ENCODE assay signal across 17 cellular contexts in genomic region chr20:37387519-37388269, GRCh38. TPM values are rescaled to one million over a fixed set of nuclear protein-coding genes. Genes with fewer than 3 reads are reported as not detected.
DNase-seq lines count a peak whose midpoint lies in the region; ATAC-seq and TF ChIP-seq lines count a peak whose summit lies in the region.
"Had no signal": no experiment of that assay in that cellular context is flagged by ENCODE, and none has a peak within 500 bp of the region (broad histone marks: within the 10 kb centered on the region; RNA-seq: fewer than 3 reads in every experiment).

No MANE protein-coding gene starts in this region.

- H3K27me3 Mint-ChIP-seq in endodermal cell (ENCODE audit: insufficient read depth): no peaks in the 10 kb centered on the region
- no peaks in the 10 kb centered on the region for H3K27me3 Mint-ChIP-seq in activated T-cell treated with anti-CD3 and anti-CD28 coated beads, Interleukin-2, amount 50 U/mL, for 72 hours (ENCODE audit: low read depth)
- H3K27me3 Mint-ChIP-seq: IgD-negative memory B cell had no signal

- no peak overlapping the region for H3K27ac Mint-ChIP-seq in endodermal cell
- no peak overlapping the region for H3K27ac Mint-ChIP-seq in activated T-cell treated with anti-CD3 and anti-CD28 coated beads, Interleukin-2, amount 50 U/mL, for 72 hours

- TF ChIP-seq CTCF in endodermal cell (conservative IDR thresholded peaks at IDR 0.05) (no peak), osteoblast (IDR thresholded peaks at IDR 0.05; ENCODE audit: extremely low read depth, low read depth, low read length) (no peak)

- no peak overlapping the region for H3K4me3 Mint-ChIP-seq in endodermal cell
- no peak overlapping the region for H3K4me3 Mint-ChIP-seq in activated T-cell treated with anti-CD3 and anti-CD28 coated beads, Interleukin-2, amount 50 U/mL, for 72 hours
- H3K4me3 Mint-ChIP-seq: H9 had no signal

- DNase-seq in 8988T (peak; percentile 15), H7 (peak; percentile 33), endodermal cell (peak; percentile 25), osteoblast (ENCODE audit: insufficient read length, low spot score, missing footprints) (peak; percentile 55), COLO829 (ENCODE audit: low spot score) (no peak)
- DNase-seq in activated T-cell treated with anti-CD3 and anti-CD28 coated beads, Interleukin-2, amount 50 U/mL, for 72 hours: no peak
- DNase-seq: EL, NCI-H1105 treated with DMSO at 0.1 percent for 48 hours, NCI-H1694 treated with DMSO at 0.1 percent for 48 hours, NCI-H226, NCI-H524 treated with DMSO at 0.1 percent for 48 hours, Peyer's patch, SHP77 treated with DMSO at 0.1 percent for 48 hours had no signal

- no peak overlapping the region for H3K9ac ChIP-seq in endodermal cell (ENCODE audit: extremely low read depth, low read length, poor library complexity, severe bottlenecking)

- H3K4me2 ChIP-seq in osteoblast (ENCODE audit: insufficient read depth, low read length): no peak overlapping the region

- peaks cover 4% of the 10 kb centered on the region for H3K4me1 Mint-ChIP-seq in endodermal cell
- peaks cover 6% of the 10 kb centered on the region for H3K4me1 Mint-ChIP-seq in activated T-cell treated with anti-CD3 and anti-CD28 coated beads, Interleukin-2, amount 50 U/mL, for 72 hours (ENCODE audit: low read depth)

- H4K20me1 ChIP-seq in osteoblast (ENCODE audit: insufficient read depth, low read length): peaks cover 8% of the 10 kb centered on the region

- H3K4me3 ChIP-seq in H7 (ENCODE audit: insufficient read depth, low read depth, low read length) (no peak overlapping the region), endodermal cell (ENCODE audit: low read length) (no peak overlapping the region), osteoblast (ENCODE audit: insufficient read depth, low read length) (no peak overlapping the region)
- H3K4me3 ChIP-seq: Peyer's patch had no signal

- H3K36me3 Mint-ChIP-seq in endodermal cell (ENCODE audit: low read depth): peaks cover 58% of the 10 kb centered on the region
- no peaks in the 10 kb centered on the region for H3K36me3 Mint-ChIP-seq in activated T-cell treated with anti-CD3 and anti-CD28 coated beads, Interleukin-2, amount 50 U/mL, for 72 hours (ENCODE audit: insufficient read depth in 2 of 2)
- H3K36me3 Mint-ChIP-seq: IgD-negative memory B cell had no signal

- no peaks in the 10 kb centered on the region for H3K9me3 Mint-ChIP-seq in endodermal cell
- H3K9me3 Mint-ChIP-seq in activated T-cell treated with anti-CD3 and anti-CD28 coated beads, Interleukin-2, amount 50 U/mL, for 72 hours: no peaks in the 10 kb centered on the region
- H3K9me3 Mint-ChIP-seq: H9, IgD-negative memory B cell had no signal

- H3K27me3 ChIP-seq in H7 (ENCODE audit: control insufficient read depth, insufficient read depth, low read length) (no peaks in the 10 kb centered on the region), endodermal cell (ENCODE audit: control insufficient read depth, insufficient read depth, low read length, poor library complexity, severe bottlenecking) (no peaks in the 10 kb centered on the region), osteoblast (ENCODE audit: insufficient read depth, low read length) (no peaks in the 10 kb centered on the region)
- H3K27me3 ChIP-seq: Peyer's patch had no signal

- H3K36me3 ChIP-seq in H7 (replicated peaks; ENCODE audit: control insufficient read depth, insufficient read depth, low read length) (peaks cover 11% of the 10 kb centered on the region), endodermal cell (ENCODE audit: control insufficient read depth, insufficient read depth, low read length) (peaks cover 67% of the 10 kb centered on the region), osteoblast (ENCODE audit: insufficient read depth, low read length) (peaks cover 43% of the 10 kb centered on the region)

- H3K9me3 ChIP-seq in endodermal cell (ENCODE audit: control insufficient read depth, low read length) (no peaks in the 10 kb centered on the region), osteoblast (ENCODE audit: low read depth, low read length) (no peaks in the 10 kb centered on the region)
- H3K9me3 ChIP-seq: Caco-2, Peyer's patch had no signal

- no peak overlapping the region for H2AFZ ChIP-seq in osteoblast (ENCODE audit: low read length)

- no peak for ATAC-seq in activated T-cell treated with anti-CD3 and anti-CD28 coated beads, Interleukin-2, amount 50 U/mL, for 72 hours (replicated peaks in 1 of 2)
- no peak for ATAC-seq in GM18519 (IDR thresholded peaks at IDR 0.05; ENCODE audit: low FRiP score, unreplicated experiment)

- no peak overlapping the region for H3K27ac ChIP-seq in endodermal cell (ENCODE audit: low read depth, low read length)
- H3K27ac ChIP-seq in osteoblast (ENCODE audit: low read depth, low read length): no peak overlapping the region
- H3K27ac ChIP-seq: Peyer's patch had no signal

- H3K79me2 ChIP-seq in osteoblast (ENCODE audit: insufficient read depth, low read length): no peaks in the 10 kb centered on the region

- H3K4me1 ChIP-seq in endodermal cell (ENCODE audit: control insufficient read depth, insufficient read depth, low read length) (no peaks in the 10 kb centered on the region), osteoblast (ENCODE audit: insufficient read depth, low read length) (no peaks in the 10 kb centered on the region)

- WGBS in endodermal cell (ENCODE audit: insufficient coverage in 1 of 2, insufficient read length in 1 of 2), 2 experiments: 96 to 97% methylated on average over 11 to 13 of the region's 13 CpGs

RNA-seq across cellular contexts. Expression of gene SRC, which starts 41.8 kb away (rescaled TPM):
- 31.4 and 32.5 TPM in 2 replicates for total RNA-seq in H7 (2014; rRNA removed; shearing (Covaris generic))
- total RNA-seq in endodermal cell (100 to 1,000 TPM in 1 of 2 donors, 10 to 100 TPM in 1; 75.6 to 109 TPM), osteoblast (22.1 and 22.4 TPM in 2 replicates)
- polyA plus RNA-seq in endodermal cell (2013, experiment 1 of 2): 48.4 TPM
- 41.1 TPM for polyA plus RNA-seq in endodermal cell (2013, experiment 2 of 2)
- total RNA-seq in activated T-cell treated with anti-CD3 and anti-CD28 coated beads, Interleukin-2, amount 50 U/mL, for 72 hours: 1 to 10 TPM; 5.1 to 6.2 TPM

Comparison
In these comparisons a context has a peak if more than half of its experiments do, and no peak if none do; other contexts are left out.
1. DNase-seq: peak in 8988T (single experiment), H7 (single experiment), endodermal cell (single experiment) and osteoblast (single experiment); none in activated T-cell treated with anti-CD3 and anti-CD28 coated beads, Interleukin-2, amount 50 U/mL, for 72 hours (0 of 2) and COLO829 (single experiment).